In the genomic region with DNA sequence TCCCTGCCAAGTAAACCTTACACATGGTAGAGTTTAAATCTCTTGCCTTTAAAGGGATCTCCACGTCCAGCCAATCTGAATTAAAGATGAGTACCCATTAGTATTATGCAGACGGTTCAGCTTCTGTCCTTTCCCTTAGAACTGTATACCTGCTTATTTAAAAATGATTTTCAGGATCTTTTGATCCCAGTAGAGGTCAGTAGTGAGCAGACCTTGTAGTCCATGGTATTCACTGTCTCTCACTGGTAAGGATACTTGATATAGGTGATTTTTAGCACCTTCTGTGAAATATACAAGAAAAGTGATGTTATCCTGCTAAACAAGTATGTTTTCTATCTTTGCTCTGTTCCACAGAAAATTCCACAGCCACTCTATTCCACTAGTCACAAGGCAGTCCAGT, we compare ENCODE assay signal across 8 cellular contexts.
DNase-seq lines count a peak whose midpoint lies in the region; FAIRE-seq and TF ChIP-seq lines count a peak whose summit lies in the region.

No MANE protein-coding gene starts in this region.

- no peak overlapping the region for H3K56ac ChIP-seq in H9 (ENCODE audit: insufficient read length, low read depth, low read length)

- H3K9me3 ChIP-seq in H9 (ENCODE audit: control insufficient read depth, low read depth, low read length) (no peaks in the 10 kb centered on the region), adipocyte (ENCODE audit: control insufficient read depth, low read length) (no peaks in the 10 kb centered on the region), keratinocyte (ENCODE audit: control insufficient read depth, low read depth, low read length) (no peaks in the 10 kb centered on the region)

- peak; percentile 26 for FAIRE-seq in keratinocyte (lab: Jason Lieb, UNC)

- H3K4ac ChIP-seq in H9 (ENCODE audit: low read depth, low read length) = no peak overlapping the region

- H2BK5ac ChIP-seq in H9 (ENCODE audit: insufficient read length, low read length) = no peak overlapping the region

- no peak overlapping the region for H2AK5ac ChIP-seq in H9 (ENCODE audit: insufficient read length, low read length)

- H3K18ac ChIP-seq in H9 (ENCODE audit: insufficient read length, low read depth, low read length) = no peak overlapping the region

- H3K27ac ChIP-seq in H9 (ENCODE audit: insufficient read length, low read depth, low read length) = no peak overlapping the region
- H3K27ac ChIP-seq in keratinocyte (ENCODE audit: control insufficient read depth, insufficient read depth, low read length) = no peak overlapping the region

- no peak overlapping the region for H3K14ac ChIP-seq in H9 (ENCODE audit: insufficient read depth, low read length)

- H4K20me1 ChIP-seq in H9 (ENCODE audit: control insufficient read depth, insufficient read depth, insufficient read length) (no peaks in the 10 kb centered on the region), keratinocyte (ENCODE audit: control insufficient read depth, extremely low read depth, insufficient read depth, low read length) (no peaks in the 10 kb centered on the region)

- H4K8ac ChIP-seq in H9 (replicated peaks; ENCODE audit: insufficient read length, low read depth, low read length) = no peak overlapping the region

- no peak overlapping the region for H2BK15ac ChIP-seq in H9 (ENCODE audit: low read depth, low read length)

- no peak overlapping the region for H3K23ac ChIP-seq in H9 (ENCODE audit: insufficient read length, low read depth, low read length)

- no peak overlapping the region for H4K91ac ChIP-seq in H9 (ENCODE audit: insufficient read length, low read depth, low read length)

- H3K9ac ChIP-seq in H9 (ENCODE audit: extremely low read depth, insufficient read length, low read length) (no peak overlapping the region), adipocyte (ENCODE audit: low read length) (peak overlapping the region; percentile 73), keratinocyte (ENCODE audit: control insufficient read depth, extremely low read depth, insufficient read depth, low read length) (no peak overlapping the region)

- dilution Hi-C loops in keratinocyte (cut with MboI; ENCODE audit: extremely low pct_ligation_motif_present, low sequenced_read_pairs) = no loop called here

- DNase-seq in GM12865 (ENCODE audit: low read depth) (peak; percentile 46), H9 (no peak), NAMALWA (ENCODE audit: low spot score) (peak; percentile 81), adipocyte (ENCODE audit: low read depth) (peak; percentile 76), keratinocyte (ENCODE audit: low read depth, low spot score) (no peak), NCI-H774 (lab: John Stamatoyannopoulos, UW) (no peak)
- no peak for DNase-seq in central memory CD4-positive, alpha-beta T cell
- DNase-seq in NK-92 treated with Interleukin-12 subunit alpha and Interleukin-12 subunit beta, amount 100 ng/mL, for 24 hours (lab: John Stamatoyannopoulos, UW) = no peak

- no peaks in the 10 kb centered on the region for H3K36me3 Mint-ChIP-seq in H9 (ENCODE audit: insufficient read depth in 1 of 3, low read depth in 3 of 3)

- H2AFZ ChIP-seq in H9 (ENCODE audit: low read length) = no peak overlapping the region
- H2AFZ ChIP-seq in keratinocyte (ENCODE audit: control insufficient read depth, low read length) = no peak overlapping the region

- no CpG with 5 or more reads among the region's 2 CpGs for WGBS in H9 (ENCODE audit: extremely low coverage, insufficient read length, low lambda C conversion rate)

- H3K4me3 Mint-ChIP-seq in H9 = no peak overlapping the region

- H3K9me3 Mint-ChIP-seq in H9 = no peaks in the 10 kb centered on the region; a peak in 1 of 5 replicates

- H3K27me3 ChIP-seq in H9 (ENCODE audit: insufficient read depth, low read length) (no peaks in the 10 kb centered on the region), adipocyte (replicated peaks; ENCODE audit: control insufficient read depth, insufficient read depth, low read length) (no peaks in the 10 kb centered on the region), keratinocyte (ENCODE audit: control insufficient read depth, extremely low read depth, insufficient read depth, low read length) (no peaks in the 10 kb centered on the region)

- no peak overlapping the region for H3T11ph ChIP-seq in H9 (ENCODE audit: low read length)

- H2BK12ac ChIP-seq in H9 (ENCODE audit: insufficient read length, low read depth, low read length) = no peak overlapping the region

- no peak overlapping the region for H3K4me3 ChIP-seq in GM12865 (ENCODE audit: low read depth, low read length)
- peak overlapping the region; percentile 60 for H3K4me3 ChIP-seq in adipocyte (ENCODE audit: low read length)
- no peak overlapping the region for H3K4me3 ChIP-seq in keratinocyte (ENCODE audit: control insufficient read depth in 2 of 3, extremely low read depth in 1 of 3, insufficient read depth in 2 of 3, low read depth in 1 of 3, low read length in 3 of 3)

- no peak overlapping the region for H2BK120ac ChIP-seq in H9 (ENCODE audit: low read depth, low read length, poor library complexity, severe bottlenecking)

- H3K4me1 Mint-ChIP-seq in H9 = peaks cover 0 to 2% of the 10 kb centered on the region in 2 experiments; a peak in 2 of 4 replicates

- TF ChIP-seq CTCF in GM12865 (IDR thresholded peaks at IDR 0.05; ENCODE audit: insufficient read depth, low read depth, low read length, missing control alignments) (peak; percentile 51), H9 (conservative IDR thresholded peaks at IDR 0.05) (peak; percentile 75), keratinocyte (optimal IDR thresholded peaks at IDR 0.05 in 1 of 3, IDR thresholded peaks at IDR 0.05 in 1 of 3, conservative IDR thresholded peaks at IDR 0.05 in 1 of 3; ENCODE audit: extremely low read depth in 1 of 3, insufficient read depth in 2 of 3, low read length in 3 of 3) (peak in 2 of 3 experiments; percentile 38 to 55)

- H3K4me2 ChIP-seq in H9 (ENCODE audit: insufficient read depth, insufficient read length, low read length) (no peak overlapping the region), keratinocyte (ENCODE audit: control insufficient read depth, extremely low read depth, insufficient read depth, low read depth, low read length) (no peak overlapping the region)

- H3K27ac Mint-ChIP-seq in H9 = peak overlapping the region in 1 of 3 experiments; percentile 7; a peak in 2 of 7 replicates

- no peaks in the 10 kb centered on the region for H3K9me1 ChIP-seq in keratinocyte (ENCODE audit: control insufficient read depth, extremely low read depth, insufficient read depth, low read length)

- H3K79me2 ChIP-seq in H9 (ENCODE audit: insufficient read depth, low read length) (no peaks in the 10 kb centered on the region), keratinocyte (ENCODE audit: control insufficient read depth, insufficient read depth, low read length) (no peaks in the 10 kb centered on the region)

- no peaks in the 10 kb centered on the region for H3K4me1 ChIP-seq in H9 (ENCODE audit: insufficient read depth, low read length)
- H3K4me1 ChIP-seq in adipocyte (ENCODE audit: control insufficient read depth, insufficient read depth, low read length) = peaks cover 9% of the 10 kb centered on the region
- H3K4me1 ChIP-seq in keratinocyte (ENCODE audit: control insufficient read depth, extremely low read depth, insufficient read depth, low read length) = no peaks in the 10 kb centered on the region

- no peaks in the 10 kb centered on the region for H3K23me2 ChIP-seq in H9 (ENCODE audit: insufficient read length, low read depth, low read length, poor library complexity, severe bottlenecking)

- H3K27me3 Mint-ChIP-seq in H9 (ENCODE audit: low read depth) = no peaks in the 10 kb centered on the region

- H3K36me3 ChIP-seq in adipocyte (ENCODE audit: control insufficient read depth, insufficient read depth, low read length, severe bottlenecking) (no peaks in the 10 kb centered on the region), keratinocyte (ENCODE audit: control insufficient read depth in 2 of 2, extremely low read depth in 1 of 2, insufficient read depth in 2 of 2, low read length in 2 of 2) (no peaks in the 10 kb centered on the region)

- no peak overlapping the region for H4K5ac ChIP-seq in H9 (ENCODE audit: insufficient read length, low read depth, low read length)

- H3K79me1 ChIP-seq in H9 (ENCODE audit: insufficient read depth, low read depth, low read length, poor library complexity, severe bottlenecking) = no peaks in the 10 kb centered on the region

- no peak overlapping the region for H2BK20ac ChIP-seq in H9 (ENCODE audit: low read depth, low read length, poor library complexity, severe bottlenecking)

Comparison
In these comparisons a context has a peak if more than half of its experiments do, and no peak if none do; other contexts are left out.
1. DNase-seq: peak in GM12865 (single experiment), NAMALWA (single experiment) and adipocyte (single experiment); none in H9 (single experiment), keratinocyte (single experiment), central memory CD4-positive, alpha-beta T cell (single experiment), NK-92 treated with Interleukin-12 subunit alpha and Interleukin-12 subunit beta, amount 100 ng/mL, for 24 hours (single experiment) and NCI-H774 (single experiment).
2. Peak in every context shown above with its lines, with median percentiles within 50 percentile points of each other: CTCF ChIP-seq.